24 cellular contexts compared by ENCODE assay signal in genomic region chr1:11342677-11343076, GRCh38.
A peak's percentile ranks its signal among the peaks of the same experiment; 100 is the strongest.
DNase-seq lines count a peak whose midpoint lies in the region; ATAC-seq, FAIRE-seq and TF ChIP-seq lines count a peak whose summit lies in the region.
"Had no signal": no experiment of that assay in that cellular context is flagged by ENCODE, and none has a peak within 500 bp of the region (broad histone marks: within the 10 kb centered on the region; RNA-seq: fewer than 3 reads in every experiment).

No MANE protein-coding gene starts in this region.

- peaks cover 16% of the 10 kb centered on the region for H3K27me3 Mint-ChIP-seq in neural progenitor cell (ENCODE audit: insufficient read depth, low read depth)

- peak overlapping the region; percentile 89 for H3K27ac Mint-ChIP-seq in neural progenitor cell
- H3K27ac Mint-ChIP-seq: activated CD4-positive, alpha-beta T cell treated with anti-CD3 and anti-CD28 coated beads, Interleukin-2, amount 10 ng/mL, durations not matched to agents 24 days and 14 days; activated naive CD8-positive, alpha-beta T cell treated with anti-CD3 and anti-CD28 coated beads, Interleukin-2, amount 10 ng/mL, durations not matched to agents 7 days and 5 days; activated T-helper 2 cell treated with anti-CD3 and anti-CD28 coated beads, Interferon-gamma antibody, Interleukin-2, Interleukin-4, amounts not matched to agents 10 μg/mL and 5 μg/mL and 100 μg/mL, durations not matched to agents 14 hours and 24 hours and 36 hours; HFFc6; memory B cell; natural killer cell treated with Interleukin-12 subunit alpha and Interleukin-12 subunit beta and Interleukin-15 and Interleukin-18, amount 100 ng/mL, for 72 hours; T-cell had no signal

- peaks cover 18% of the 10 kb centered on the region for H3K4me1 ChIP-seq in neural progenitor cell
- H3K4me1 ChIP-seq in PC-3 (ENCODE audit: insufficient read depth, low read length) = no peaks in the 10 kb centered on the region
- peaks cover 0 to 5% of the 10 kb centered on the region in 2 donors for H3K4me1 ChIP-seq in kidney (ENCODE audit: control insufficient read depth in 1 of 2, insufficient read depth in 1 of 2, low read depth in 1 of 2, low read length in 2 of 2)
- H3K4me1 ChIP-seq: tibial artery had no signal

- H3K36me3 ChIP-seq in neural progenitor cell = no peaks in the 10 kb centered on the region
- H3K36me3 ChIP-seq in PC-3 (ENCODE audit: low read depth, low read length) = no peaks in the 10 kb centered on the region; the same call in 1 of the 2 replicates
- H3K36me3 ChIP-seq in kidney (ENCODE audit: control insufficient read depth in 1 of 2, insufficient read depth in 2 of 2, low read length in 2 of 2) = no peaks in the 10 kb centered on the region
- H3K36me3 ChIP-seq: gastroesophageal sphincter, tibial artery had no signal

- no TSS peak for BruUV-seq in PC-3 (replicated peaks; lab: Mats Ljungman, UMichigan)

- TF ChIP-seq POLR2A in lower leg skin (IDR thresholded peaks at IDR 0.05) = no peak

- H3K9ac ChIP-seq in neural progenitor cell (no peak overlapping the region), PC-3 (ENCODE audit: low read length) (no peak overlapping the region), kidney (ENCODE audit: low read length in 2 of 2) (no peak overlapping the region)

- no peaks in the 10 kb centered on the region for H3K9me3 Mint-ChIP-seq in neural progenitor cell
- H3K9me3 Mint-ChIP-seq: activated CD4-positive, alpha-beta T cell treated with anti-CD3 and anti-CD28 coated beads, Interleukin-2, amount 10 ng/mL, durations not matched to agents 24 days and 14 days; activated naive CD8-positive, alpha-beta T cell treated with anti-CD3 and anti-CD28 coated beads, Interleukin-2, amount 10 ng/mL, durations not matched to agents 7 days and 5 days; activated T-helper 2 cell treated with anti-CD3 and anti-CD28 coated beads, Interferon-gamma antibody, Interleukin-2, Interleukin-4, amounts not matched to agents 10 μg/mL and 5 μg/mL and 100 μg/mL, durations not matched to agents 14 hours and 24 hours and 36 hours; HFFc6; memory B cell; natural killer cell treated with Interleukin-12 subunit alpha and Interleukin-12 subunit beta and Interleukin-15 and Interleukin-18, amount 100 ng/mL, for 72 hours; T-cell had no signal

- H3K27me3 ChIP-seq in neural progenitor cell = no peaks in the 10 kb centered on the region
- peaks cover 25% of the 10 kb centered on the region for H3K27me3 ChIP-seq in PC-3 (ENCODE audit: low read length)

- peak overlapping the region; percentile 28 for H3K4me3 Mint-ChIP-seq in neural progenitor cell
- H3K4me3 Mint-ChIP-seq: activated CD4-positive, alpha-beta T cell treated with anti-CD3 and anti-CD28 coated beads, Interleukin-2, amount 10 ng/mL, durations not matched to agents 24 days and 14 days; activated naive CD8-positive, alpha-beta T cell treated with anti-CD3 and anti-CD28 coated beads, Interleukin-2, amount 10 ng/mL, durations not matched to agents 7 days and 5 days; HFFc6; memory B cell; natural killer cell treated with Interleukin-12 subunit alpha and Interleukin-12 subunit beta and Interleukin-15 and Interleukin-18, amount 100 ng/mL, for 72 hours; T-cell had no signal

- no peaks in the 10 kb centered on the region for H3K36me3 Mint-ChIP-seq in neural progenitor cell
- H3K36me3 Mint-ChIP-seq: activated naive CD8-positive, alpha-beta T cell treated with anti-CD3 and anti-CD28 coated beads, Interleukin-2, amount 10 ng/mL, durations not matched to agents 7 days and 5 days; memory B cell; natural killer cell treated with Interleukin-12 subunit alpha and Interleukin-12 subunit beta and Interleukin-15 and Interleukin-18, amount 100 ng/mL, for 72 hours; T-cell had no signal

- no peak for FAIRE-seq in kidney (lab: Jason Lieb, UNC)

- CTCF ChIA-PET in PC-3 (lab: Charles Lee) = no interaction called here

- 28 to 45% methylated on average over 5 of the region's 5 CpGs for WGBS in lower leg skin, 2 donors

- H3K4me1 Mint-ChIP-seq in neural progenitor cell = peaks cover 88% of the 10 kb centered on the region
- H3K4me1 Mint-ChIP-seq: activated CD4-positive, alpha-beta T cell treated with anti-CD3 and anti-CD28 coated beads, Interleukin-2, amount 10 ng/mL, durations not matched to agents 24 days and 14 days had no signal

- H3K79me2 ChIP-seq in neural progenitor cell (ENCODE audit: low read depth) = no peaks in the 10 kb centered on the region
- no peaks in the 10 kb centered on the region for H3K79me2 ChIP-seq in PC-3 (ENCODE audit: low read length)

- DNase-seq in DMS 273 treated with DMSO at 0.1 percent for 48 hours (lab: John Stamatoyannopoulos, UW) (peak; percentile 84), NCI-H1092 treated with DMSO at 0.1 percent for 48 hours (lab: John Stamatoyannopoulos, UW) (peak; percentile 52), SK-N-DZ (ENCODE audit: low spot score) (peak; percentile 73), neural progenitor cell (ENCODE audit: low spot score) (peak; percentile 68), PC-3 (no peak), kidney (no peak), lower leg skin (ENCODE audit: low spot score in 2 of 2) (no peak)
- DNase-seq: activated CD4-positive, alpha-beta T cell treated with anti-CD3 and anti-CD28 coated beads, Interleukin-2, amount 10 ng/mL, durations not matched to agents 24 days and 14 days; activated naive CD8-positive, alpha-beta T cell treated with anti-CD3 and anti-CD28 coated beads, Interleukin-2, amount 10 ng/mL, durations not matched to agents 7 days and 5 days; effector CD8-positive, alpha-beta T cell; HFFc6; kidney glomerular epithelial cell; NCI-H1417 treated with DMSO at 0.1 percent for 48 hours; NCI-H510A; Right ventricle myocardium superior; stimulated activated CD4-positive, alpha-beta T cell treated with anti-CD3 and anti-CD28 coated beads, Interleukin-2, amount 100 ng/mL, for 24 hours; stimulated activated naive CD4-positive, alpha-beta T cell; T-cell; tibial artery had no signal

- H3K27ac ChIP-seq in neural progenitor cell (no peak overlapping the region), PC-3 (ENCODE audit: low read length) (no peak overlapping the region), kidney (ENCODE audit: low read depth in 2 of 2, low read length in 2 of 2) (no peak overlapping the region)
- H3K27ac ChIP-seq: gastroesophageal sphincter, HL-60, tibial artery had no signal

- H4K20me1 ChIP-seq in neural progenitor cell (ENCODE audit: low read depth) (no peaks in the 10 kb centered on the region), PC-3 (ENCODE audit: low read length) (no peaks in the 10 kb centered on the region)

- peak overlapping the region; percentile 25 for H3K4me2 ChIP-seq in neural progenitor cell
- no peak overlapping the region for H3K4me2 ChIP-seq in PC-3 (ENCODE audit: low read length)

- POLR2A ChIA-PET in PC-3 (lab: Charles Lee; ENCODE audit: unreplicated experiment) = no interaction called here

- no peaks in the 10 kb centered on the region for H3K9me3 ChIP-seq in neural progenitor cell (ENCODE audit: low read depth)
- no peaks in the 10 kb centered on the region for H3K9me3 ChIP-seq in PC-3 (ENCODE audit: low read length)
- no peaks in the 10 kb centered on the region for H3K9me3 ChIP-seq in kidney (ENCODE audit: control insufficient read depth in 1 of 2, low read length in 2 of 2)
- H3K9me3 ChIP-seq: gastroesophageal sphincter, tibial artery had no signal

- no peak for ATAC-seq in PC-3
- ATAC-seq: gastroesophageal sphincter; natural killer cell treated with Interleukin-12 subunit alpha and Interleukin-12 subunit beta and Interleukin-15 and Interleukin-18, amount 100 ng/mL, for 72 hours; T-cell had no signal

- H3F3A ChIP-seq in neural progenitor cell (ENCODE audit: low read depth) (peaks cover 32% of the 10 kb centered on the region), PC-3 (ENCODE audit: low read length, unreplicated experiment) (no peaks in the 10 kb centered on the region)

- H3K4me3 ChIP-seq in neural progenitor cell = no peak overlapping the region
- H3K4me3 ChIP-seq in PC-3 (ENCODE audit: low read length) = no peak overlapping the region
- no peak overlapping the region for H3K4me3 ChIP-seq in kidney (ENCODE audit: low read length in 2 of 2)
- no peak overlapping the region for H3K4me3 ChIP-seq in lower leg skin (ENCODE audit: low read depth, poor library complexity, severe bottlenecking)
- H3K4me3 ChIP-seq: gastroesophageal sphincter, tibial artery had no signal

- intact Hi-C loops in PC-3 (cut with micrococcal nuclease) (no loop called here), kidney (cut with DNase I) (no loop called here), lower leg skin (cut with DNase I; ENCODE audit: low total_unique reads) (no loop called here)

- H3K9me2 ChIP-seq in PC-3 (replicated peaks; ENCODE audit: low read length) = no peaks in the 10 kb centered on the region

- TF ChIP-seq CTCF in neural progenitor cell (IDR thresholded peaks at IDR 0.05) (peak; percentile 7), PC-3 (conservative IDR thresholded peaks at IDR 0.05; ENCODE audit: low read depth, low read length) (no peak), kidney (IDR thresholded peaks at IDR 0.05; ENCODE audit: borderline replicate concordance, extremely low read depth, insufficient read depth) (no peak), lower leg skin (IDR thresholded peaks at IDR 0.05) (no peak)

- no peak overlapping the region for H2AFZ ChIP-seq in neural progenitor cell (replicated peaks)
- H2AFZ ChIP-seq in PC-3 (ENCODE audit: low read length) = no peak overlapping the region

Comparison
In these comparisons a context has a peak if more than half of its experiments do, and no peak if none do; other contexts are left out.
1. DNase-seq: peak in DMS 273 treated with DMSO at 0.1 percent for 48 hours (single experiment), NCI-H1092 treated with DMSO at 0.1 percent for 48 hours (single experiment), SK-N-DZ (single experiment) and neural progenitor cell (single experiment); none in PC-3 (single experiment), kidney (single experiment) and lower leg skin (0 of 2).